15 cellular contexts compared by ENCODE assay signal in genomic region chr1:232574077-232574476, GRCh38. TPM values are rescaled to one million over a fixed set of nuclear protein-coding genes. Genes with fewer than 3 reads are reported as not detected.
DNase-seq lines count a peak whose midpoint lies in the region; ATAC-seq and TF ChIP-seq lines count a peak whose summit lies in the region.
"Had no signal": no experiment of that assay in that cellular context is flagged by ENCODE, and none has a peak within 500 bp of the region (broad histone marks: within the 10 kb centered on the region; RNA-seq: fewer than 3 reads in every experiment).

No MANE protein-coding gene starts in this region.

- H3K4me1 ChIP-seq in OCI-LY7 (ENCODE audit: insufficient read depth, low read length, poor library complexity, severe bottlenecking) (peaks cover 86% of the 10 kb centered on the region), mesenchymal stem cell (ENCODE audit: control insufficient read depth, insufficient read depth, low read depth, low read length) (peaks cover 5% of the 10 kb centered on the region)

- no peak overlapping the region for H2BK5ac ChIP-seq in mesenchymal stem cell (ENCODE audit: low read depth, low read length, poor library complexity, severe bottlenecking)

- H3K9me2 ChIP-seq in OCI-LY7 (ENCODE audit: insufficient read depth, low read length): no peaks in the 10 kb centered on the region

- H3K4me3 ChIP-seq in OCI-LY7 (ENCODE audit: low read depth, low read length, poor library complexity, severe bottlenecking) (no peak overlapping the region), mesenchymal stem cell (ENCODE audit: insufficient read depth in 1 of 2, low read depth in 1 of 2, low read length in 2 of 2) (no peak overlapping the region)
- H3K4me3 ChIP-seq: BLaER1, GM12878 had no signal

- H3K79me1 ChIP-seq in mesenchymal stem cell (replicated peaks; ENCODE audit: low read length, poor library complexity, severe bottlenecking): peaks cover 31% of the 10 kb centered on the region

- no peak overlapping the region for H3K9ac ChIP-seq in mesenchymal stem cell (ENCODE audit: low read length)
- H3K9ac ChIP-seq: BLaER1 had no signal

- intact Hi-C loops in OCI-LY7 (cut with micrococcal nuclease; ENCODE audit: unreplicated experiment): no loop called here
- intact Hi-C loops in sciatic nerve (cut with DNase I): no loop called here

- CTCF ChIA-PET in OCI-LY7 (lab: Charles Lee; ENCODE audit: unreplicated experiment): no interaction called here

- no peak overlapping the region for H2BK120ac ChIP-seq in mesenchymal stem cell (ENCODE audit: low read depth, low read length)

- no peak overlapping the region for H2BK15ac ChIP-seq in mesenchymal stem cell (ENCODE audit: low read depth, poor library complexity, severe bottlenecking)

- POLR2A ChIA-PET in OCI-LY7 (lab: Charles Lee): interaction anchor here (0.6 to 1.1 kb wide), 2 partner anchors 9 to 1140 kb away, joined by 3 to 5 read pairs; no protein-coding TSS in a partner anchor

- peak overlapping the region; percentile 13 for H3K4me2 ChIP-seq in OCI-LY7 (ENCODE audit: low read length)
- H3K4me2 ChIP-seq in mesenchymal stem cell (ENCODE audit: low read length, poor library complexity, severe bottlenecking): peak overlapping the region; percentile 7
- H3K4me2 ChIP-seq: BLaER1 had no signal

- no peak for TF ChIP-seq POLR2A in erythroblast (IDR thresholded peaks at IDR 0.05; ENCODE audit: low read length)

- no peak for TF ChIP-seq CTCF in OCI-LY7 (conservative IDR thresholded peaks at IDR 0.05; ENCODE audit: low read length)

- no peak overlapping the region for H3K23ac ChIP-seq in mesenchymal stem cell (ENCODE audit: low read length in 2 of 2)

- BruUV-seq in OCI-LY7 (replicated peaks; lab: Mats Ljungman, UMichigan): no TSS peak

- H2AK5ac ChIP-seq in mesenchymal stem cell (ENCODE audit: low read length, severe bottlenecking): no peak overlapping the region

- H4K20me1 ChIP-seq in OCI-LY7 (ENCODE audit: insufficient read depth, low read length): no peaks in the 10 kb centered on the region
- H4K20me1 ChIP-seq: BLaER1 had no signal

- H2AFZ ChIP-seq in OCI-LY7 (ENCODE audit: low read length) (0 out of 2 replicates have a peak overlapping the region, but pooled peaks have one; percentile 3), mesenchymal stem cell (ENCODE audit: low read depth, low read length) (no peak overlapping the region)

- no peak overlapping the region for H4K8ac ChIP-seq in mesenchymal stem cell (ENCODE audit: low read length)

- no peaks in the 10 kb centered on the region for H3K27me3 ChIP-seq in mesenchymal stem cell (ENCODE audit: control insufficient read depth in 1 of 2, insufficient read depth in 1 of 2, low read length in 2 of 2)
- H3K27me3 ChIP-seq: BLaER1 had no signal

- DNase-seq in COLO829 (ENCODE audit: low spot score): peak; percentile 55
- DNase-seq in OCI-LY7 (ENCODE audit: low spot score): no peak
- DNase-seq in mesenchymal stem cell: no peak
- no peak for DNase-seq in sciatic nerve (ENCODE audit: low spot score)
- no peak for DNase-seq in erythroblast (lab: John Stamatoyannopoulos, UW)
- DNase-seq: 8988T; Calu3; CD4-positive, alpha-beta memory T cell; DMS79 treated with DMSO at 0.1 percent for 48 hours; H9 had no signal

- H3K27ac ChIP-seq in OCI-LY7 (ENCODE audit: low read depth, low read length, poor library complexity, severe bottlenecking) (no peak overlapping the region), mesenchymal stem cell (ENCODE audit: low read length, poor library complexity, severe bottlenecking) (no peak overlapping the region)
- H3K27ac ChIP-seq: BLaER1 had no signal

- H3K4ac ChIP-seq in mesenchymal stem cell (ENCODE audit: low read depth in 1 of 2, low read length in 2 of 2): no peak overlapping the region

- H4K91ac ChIP-seq in mesenchymal stem cell (ENCODE audit: low read length): no peak overlapping the region

- WGBS in mesenchymal stem cell: 85% methylated on average over 3 of the region's 3 CpGs

- peaks cover 3% of the 10 kb centered on the region; the same call in 1 of the 2 replicates for H3K79me2 ChIP-seq in OCI-LY7 (ENCODE audit: insufficient read depth, low read depth, low read length)

- ATAC-seq in sciatic nerve (peak; percentile 62), HG03432 (IDR thresholded peaks at IDR 0.05; ENCODE audit: unreplicated experiment) (no peak), GM19328 (IDR thresholded peaks at IDR 0.05; ENCODE audit: unreplicated experiment) (no peak)
- ATAC-seq: GM12878 had no signal

- no peak overlapping the region for H2BK12ac ChIP-seq in mesenchymal stem cell (ENCODE audit: low read length in 2 of 2)

- H3K36me3 ChIP-seq in OCI-LY7 (ENCODE audit: insufficient read depth, low read length) (no peaks in the 10 kb centered on the region), mesenchymal stem cell (ENCODE audit: control insufficient read depth in 1 of 2, insufficient read depth in 2 of 2, low read depth in 1 of 2, low read length in 2 of 2) (peaks cover 0 to 15% of the 10 kb centered on the region in 2 experiments)
- H3K36me3 ChIP-seq: BLaER1 had no signal

- H3K18ac ChIP-seq in mesenchymal stem cell (ENCODE audit: low read depth in 1 of 2, low read length in 2 of 2): no peak overlapping the region

- H3K14ac ChIP-seq in mesenchymal stem cell (ENCODE audit: low read length in 2 of 2): no peak overlapping the region

- H3K9me3 ChIP-seq in OCI-LY7 (ENCODE audit: low read length): no peaks in the 10 kb centered on the region; the same call in 1 of the 2 replicates
- H3K9me3 ChIP-seq in mesenchymal stem cell (ENCODE audit: control insufficient read depth, low read length): no peaks in the 10 kb centered on the region

RNA-seq across cellular contexts. Expression of gene SIPA1L2, which starts 55.9 kb away (rescaled TPM):
- total RNA-seq in OCI-LY7 (2014; rRNA removed; shearing (Covaris generic)): 13.5 and 16.0 TPM in 2 replicates
- total RNA-seq in OCI-LY7 (2022): 6.2 and 7.8 TPM in 2 replicates
- polyA plus RNA-seq in mesenchymal stem cell (2013, experiment 1 of 2): 10.2 TPM
- polyA plus RNA-seq in mesenchymal stem cell (2013, experiment 2 of 2): 9.6 TPM
- total RNA-seq in sciatic nerve: 61.5 TPM
- total RNA-seq: G401 had no signal
